In the genomic region with DNA sequence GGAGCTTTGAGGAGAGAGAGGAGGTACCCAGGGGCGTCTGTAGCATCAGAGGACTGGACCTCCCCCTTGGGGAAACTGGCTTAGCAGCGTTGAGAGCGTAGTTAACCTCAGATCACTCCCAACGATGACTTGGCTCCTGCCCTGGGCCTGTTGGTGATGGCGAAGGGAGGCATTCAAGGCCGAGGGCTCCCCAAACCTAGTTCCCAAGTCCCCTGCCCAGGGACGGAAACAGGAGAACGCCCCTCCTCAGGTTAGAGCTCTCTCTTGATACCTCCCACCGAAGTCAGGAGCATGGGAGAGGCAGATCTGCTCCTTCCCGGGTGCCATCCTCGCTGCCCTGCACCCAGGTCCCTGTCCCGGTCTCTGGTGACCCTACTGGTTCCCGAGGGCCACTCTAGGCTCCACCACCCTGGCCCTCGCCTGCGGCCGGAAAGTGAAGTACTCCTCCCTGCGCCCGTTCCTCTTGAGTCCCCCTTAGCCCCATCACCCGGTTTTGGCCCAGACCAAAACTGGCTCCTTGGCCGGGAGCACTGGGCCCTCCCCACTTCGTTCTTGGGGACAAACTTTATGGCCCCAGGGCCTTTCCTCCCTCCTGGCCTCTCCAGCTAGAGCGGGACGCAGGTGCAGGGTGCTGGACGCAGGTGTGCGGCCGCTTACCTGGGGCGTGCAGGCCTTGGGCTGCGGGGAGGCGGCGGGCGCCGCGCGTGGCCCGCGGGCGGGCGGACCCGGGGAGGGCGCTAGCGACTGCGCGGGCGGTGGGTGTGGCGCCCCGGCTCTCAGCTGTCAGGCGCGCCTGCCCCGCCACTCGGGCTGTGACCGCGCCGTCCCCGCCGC, we compare ENCODE assay signal across 2 cellular contexts.
TF ChIP-seq lines count a peak whose summit lies in the region.

No MANE protein-coding gene starts in this region.

TF ChIP-seq in SK-N-SH, 30 proteins besides CTCF, POLR2A, EP300 and RAD21:
- TF ChIP-seq, protein P1, sequence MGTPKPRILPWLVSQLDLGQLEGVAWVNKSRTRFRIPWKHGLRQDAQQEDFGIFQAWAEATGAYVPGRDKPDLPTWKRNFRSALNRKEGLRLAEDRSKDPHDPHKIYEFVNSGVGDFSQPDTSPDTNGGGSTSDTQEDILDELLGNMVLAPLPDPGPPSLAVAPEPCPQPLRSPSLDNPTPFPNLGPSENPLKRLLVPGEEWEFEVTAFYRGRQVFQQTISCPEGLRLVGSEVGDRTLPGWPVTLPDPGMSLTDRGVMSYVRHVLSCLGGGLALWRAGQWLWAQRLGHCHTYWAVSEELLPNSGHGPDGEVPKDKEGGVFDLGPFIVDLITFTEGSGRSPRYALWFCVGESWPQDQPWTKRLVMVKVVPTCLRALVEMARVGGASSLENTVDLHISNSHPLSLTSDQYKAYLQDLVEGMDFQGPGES (IDR thresholded peaks at IDR 0.05; ENCODE audit: low read depth, low read length): no peak
- TF ChIP-seq POLR2AphosphoS5 (IDR thresholded peaks at IDR 0.05; ENCODE audit: low read depth, low read length) (no peak), USF1 (IDR thresholded peaks at IDR 0.05; ENCODE audit: borderline replicate concordance, low read depth) (no peak), RFX5 (IDR thresholded peaks at IDR 0.05; ENCODE audit: low read length) (no peak)

TF ChIP-seq in SK-N-SH treated with all-trans-retinoic acid at 6 μM for 48 hours, 23 proteins besides CTCF, POLR2A, EP300 and RAD21:
- TF ChIP-seq TSHZ2 (CRISPR knock-in tag; IDR thresholded peaks at IDR 0.05) (no peak), BACH2 (CRISPR knock-in tag; IDR thresholded peaks at IDR 0.05; ENCODE audit: borderline replicate concordance) (no peak), RARB (CRISPR knock-in tag; IDR thresholded peaks at IDR 0.05) (no peak), CREB5 (CRISPR knock-in tag; IDR thresholded peaks at IDR 0.05; ENCODE audit: low read depth) (no peak), PPARA (CRISPR knock-in tag; IDR thresholded peaks at IDR 0.05; ENCODE audit: borderline replicate concordance) (no peak), ARNTL (CRISPR knock-in tag; IDR thresholded peaks at IDR 0.05; ENCODE audit: borderline replicate concordance, low read depth) (no peak)
- TF ChIP-seq, protein P2, sequence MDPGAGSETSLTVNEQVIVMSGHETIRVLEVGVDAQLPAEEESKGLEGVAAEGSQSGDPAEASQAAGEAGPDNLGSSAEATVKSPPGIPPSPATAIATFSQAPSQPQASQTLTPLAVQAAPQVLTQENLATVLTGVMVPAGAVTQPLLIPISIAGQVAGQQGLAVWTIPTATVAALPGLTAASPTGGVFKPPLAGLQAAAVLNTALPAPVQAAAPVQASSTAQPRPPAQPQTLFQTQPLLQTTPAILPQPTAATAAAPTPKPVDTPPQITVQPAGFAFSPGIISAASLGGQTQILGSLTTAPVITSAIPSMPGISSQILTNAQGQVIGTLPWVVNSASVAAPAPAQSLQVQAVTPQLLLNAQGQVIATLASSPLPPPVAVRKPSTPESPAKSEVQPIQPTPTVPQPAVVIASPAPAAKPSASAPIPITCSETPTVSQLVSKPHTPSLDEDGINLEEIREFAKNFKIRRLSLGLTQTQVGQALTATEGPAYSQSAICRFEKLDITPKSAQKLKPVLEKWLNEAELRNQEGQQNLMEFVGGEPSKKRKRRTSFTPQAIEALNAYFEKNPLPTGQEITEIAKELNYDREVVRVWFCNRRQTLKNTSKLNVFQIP (CRISPR knock-in tag; IDR thresholded peaks at IDR 0.05; ENCODE audit: borderline replicate concordance, low read depth): no peak
- TF ChIP-seq, protein P3, sequence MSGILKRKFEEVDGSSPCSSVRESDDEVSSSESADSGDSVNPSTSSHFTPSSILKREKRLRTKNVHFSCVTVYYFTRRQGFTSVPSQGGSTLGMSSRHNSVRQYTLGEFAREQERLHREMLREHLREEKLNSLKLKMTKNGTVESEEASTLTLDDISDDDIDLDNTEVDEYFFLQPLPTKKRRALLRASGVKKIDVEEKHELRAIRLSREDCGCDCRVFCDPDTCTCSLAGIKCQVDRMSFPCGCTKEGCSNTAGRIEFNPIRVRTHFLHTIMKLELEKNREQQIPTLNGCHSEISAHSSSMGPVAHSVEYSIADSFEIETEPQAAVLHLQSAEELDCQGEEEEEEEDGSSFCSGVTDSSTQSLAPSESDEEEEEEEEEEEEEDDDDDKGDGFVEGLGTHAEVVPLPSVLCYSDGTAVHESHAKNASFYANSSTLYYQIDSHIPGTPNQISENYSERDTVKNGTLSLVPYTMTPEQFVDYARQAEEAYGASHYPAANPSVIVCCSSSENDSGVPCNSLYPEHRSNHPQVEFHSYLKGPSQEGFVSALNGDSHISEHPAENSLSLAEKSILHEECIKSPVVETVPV (CRISPR knock-in tag; IDR thresholded peaks at IDR 0.05): no peak
